In the genomic region with DNA sequence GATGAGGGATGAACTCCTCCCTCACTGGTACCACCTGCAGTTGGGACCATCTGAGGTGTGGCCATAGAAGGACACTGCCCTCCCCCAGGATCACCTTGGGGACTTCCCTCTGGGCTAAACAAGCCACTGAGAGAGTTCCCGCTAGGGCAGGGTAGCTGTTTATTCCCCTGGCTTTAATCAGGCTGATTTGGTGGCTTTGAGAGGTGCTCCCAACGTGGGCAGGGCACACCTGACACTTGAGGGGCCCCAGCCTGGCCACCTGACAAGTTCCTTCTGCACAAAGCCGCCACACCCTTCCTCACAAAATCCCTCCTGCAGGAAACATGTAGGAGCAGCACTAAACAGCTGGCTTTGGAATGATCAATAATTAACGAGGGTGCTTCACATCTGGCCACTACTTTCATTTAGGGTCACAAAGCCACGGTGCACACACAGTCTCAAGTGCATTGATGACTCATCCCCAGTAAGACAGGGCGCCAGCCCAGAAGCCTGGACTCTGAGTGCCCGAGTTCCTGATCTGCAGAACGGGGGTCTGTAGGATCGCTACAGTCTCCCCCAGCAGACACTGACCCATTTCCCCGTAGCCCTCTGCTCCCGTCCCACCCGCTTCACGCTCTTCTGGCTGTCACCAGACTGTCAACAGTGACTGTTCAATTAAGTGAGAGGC, we compare ENCODE assay signal across 9 cellular contexts.
DNase-seq lines count a peak whose midpoint lies in the region; ATAC-seq and TF ChIP-seq lines count a peak whose summit lies in the region.
"Had no signal": no experiment of that assay in that cellular context is flagged by ENCODE, and none has a peak within 500 bp of the region (broad histone marks: within the 10 kb centered on the region; RNA-seq: fewer than 3 reads in every experiment).

No MANE protein-coding gene starts in this region.

- no peaks in the 10 kb centered on the region for H3K27me3 ChIP-seq in CD4-positive, CD25-positive, alpha-beta regulatory T cell (ENCODE audit: control insufficient read depth, insufficient read depth, low read length)
- H3K27me3 ChIP-seq in colonic mucosa: no peaks in the 10 kb centered on the region

- no peak for DNase-seq in CD4-positive, CD25-positive, alpha-beta regulatory T cell
- DNase-seq in colonic mucosa: peak; percentile 31
- DNase-seq in NCI-H1092 (lab: John Stamatoyannopoulos, UW): no peak
- DNase-seq in NCI-H510A (lab: John Stamatoyannopoulos, UW): no peak
- DNase-seq: activated naive CD4-positive, alpha-beta T cell treated with anti-CD3 and anti-CD28 coated beads for 36 hours had no signal

- TF ChIP-seq CTCF in colonic mucosa (IDR thresholded peaks at IDR 0.05) (no peak), nephron (IDR thresholded peaks at IDR 0.05; ENCODE audit: unreplicated experiment in 3 of 3) (no peak)

- no peaks in the 10 kb centered on the region for H3K36me3 Mint-ChIP-seq in CD4-positive, CD25-positive, alpha-beta regulatory T cell
- no peaks in the 10 kb centered on the region for H3K36me3 Mint-ChIP-seq in nephron (ENCODE audit: low read depth)

- no peaks in the 10 kb centered on the region for H3K4me1 ChIP-seq in CD4-positive, CD25-positive, alpha-beta regulatory T cell (ENCODE audit: control insufficient read depth, insufficient read depth, low read length, poor library complexity, severe bottlenecking)
- H3K4me1 ChIP-seq in colonic mucosa: no peaks in the 10 kb centered on the region

- peak overlapping the region in 2 of 3 donors; percentile 3 to 8 for H3K27ac Mint-ChIP-seq in CD4-positive, CD25-positive, alpha-beta regulatory T cell
- peak overlapping the region in 2 of 3 experiments; percentile 37 to 68 for H3K27ac Mint-ChIP-seq in nephron
- H3K27ac Mint-ChIP-seq: activated naive CD4-positive, alpha-beta T cell treated with anti-CD3 and anti-CD28 coated beads for 36 hours had no signal

- H3K36me3 ChIP-seq in CD4-positive, CD25-positive, alpha-beta regulatory T cell (ENCODE audit: control insufficient read depth, insufficient read depth, low read length): no peaks in the 10 kb centered on the region
- no peaks in the 10 kb centered on the region for H3K36me3 ChIP-seq in colonic mucosa

- no peaks in the 10 kb centered on the region for H3K9me3 Mint-ChIP-seq in CD4-positive, CD25-positive, alpha-beta regulatory T cell
- H3K9me3 Mint-ChIP-seq in nephron: no peaks in the 10 kb centered on the region
- H3K9me3 Mint-ChIP-seq: activated naive CD4-positive, alpha-beta T cell treated with anti-CD3 and anti-CD28 coated beads for 36 hours had no signal

- no peaks in the 10 kb centered on the region for H3K9me3 ChIP-seq in CD4-positive, CD25-positive, alpha-beta regulatory T cell (ENCODE audit: control insufficient read depth in 2 of 2, low read length in 2 of 2)
- no peaks in the 10 kb centered on the region for H3K9me3 ChIP-seq in colonic mucosa

- H3K4me3 ChIP-seq in CD4-positive, CD25-positive, alpha-beta regulatory T cell (ENCODE audit: low read depth, low read length): no peak overlapping the region
- H3K4me3 ChIP-seq in colonic mucosa: no peak overlapping the region

- no peak overlapping the region for H3K27ac ChIP-seq in CD4-positive, CD25-positive, alpha-beta regulatory T cell (ENCODE audit: insufficient read depth, low read length, poor library complexity, severe bottlenecking)
- H3K27ac ChIP-seq in colonic mucosa: no peak overlapping the region

- no peaks in the 10 kb centered on the region for H3K27me3 Mint-ChIP-seq in CD4-positive, CD25-positive, alpha-beta regulatory T cell
- no peaks in the 10 kb centered on the region for H3K27me3 Mint-ChIP-seq in nephron (ENCODE audit: low read depth)

- no peak overlapping the region for H3K9ac ChIP-seq in colonic mucosa (ENCODE audit: low read depth in 2 of 2, low read length in 2 of 2)

- ATAC-seq in CD4-positive, CD25-positive, alpha-beta regulatory T cell (ENCODE audit: low read depth in 2 of 2): no peak
- ATAC-seq in HG03442 (IDR thresholded peaks at IDR 0.05; ENCODE audit: unreplicated experiment): peak; percentile 61
- no peak for ATAC-seq in GM21576 (IDR thresholded peaks at IDR 0.05; ENCODE audit: unreplicated experiment)
- ATAC-seq in HG03039 (IDR thresholded peaks at IDR 0.05; ENCODE audit: unreplicated experiment): no peak

- peaks cover 6 to 68% (median 24%) of the 10 kb centered on the region in 4 donors for H3K4me1 Mint-ChIP-seq in CD4-positive, CD25-positive, alpha-beta regulatory T cell
- peaks cover 30% of the 10 kb centered on the region for H3K4me1 Mint-ChIP-seq in nephron

- no peak overlapping the region for H3K4me3 Mint-ChIP-seq in CD4-positive, CD25-positive, alpha-beta regulatory T cell
- no peak overlapping the region for H3K4me3 Mint-ChIP-seq in nephron
- H3K4me3 Mint-ChIP-seq: activated naive CD4-positive, alpha-beta T cell treated with anti-CD3 and anti-CD28 coated beads for 36 hours had no signal

- intact Hi-C loops in colonic mucosa (cut with DNase I): no loop called here
